ENCODE assay signal across 8 cellular contexts in genomic region chr17:7313890-7314718, GRCh38. TPM values are rescaled to one million over a fixed set of nuclear protein-coding genes. Genes with fewer than 3 reads are reported as not detected.
DNase-seq lines count a peak whose midpoint lies in the region; ATAC-seq, FAIRE-seq and TF ChIP-seq lines count a peak whose summit lies in the region.

No MANE protein-coding gene starts in this region.

- ATAC-seq in pancreas, result no peak
- ATAC-seq in GM21528 (IDR thresholded peaks at IDR 0.05; ENCODE audit: low FRiP score, unreplicated experiment), result no peak
- no peak for ATAC-seq in GM19035 (IDR thresholded peaks at IDR 0.05; ENCODE audit: unreplicated experiment)

- peaks cover 56% of the 10 kb centered on the region for H3K36me3 Mint-ChIP-seq in endothelial cell (ENCODE audit: low read depth, unreplicated experiment)

- H3K4me1 ChIP-seq in pancreas, result peaks cover 22 to 38% (median 32%) of the 10 kb centered on the region in 3 donors

- WGBS in pancreas, 2 donors, result 36 to 41% methylated on average over 9 of the region's 9 CpGs

- TF ChIP-seq CTCF in GM06990 (IDR thresholded peaks at IDR 0.05; ENCODE audit: insufficient read depth, low read length, poor library complexity, severe bottlenecking) (no peak), endothelial cell (IDR thresholded peaks at IDR 0.05; ENCODE audit: unreplicated experiment) (no peak), pancreas (IDR thresholded peaks at IDR 0.05) (no peak)

- H3K4me3 Mint-ChIP-seq in endothelial cell (ENCODE audit: unreplicated experiment), result peak overlapping the region; percentile 92

- H3K36me3 ChIP-seq in GM06990 (ENCODE audit: control insufficient read depth, insufficient read depth, low read length) (peaks cover 55% of the 10 kb centered on the region), pancreas (peaks cover 8 to 53% (median 35%) of the 10 kb centered on the region in 3 donors)

- H3K4me3 ChIP-seq in GM06990 (replicated peaks; ENCODE audit: low read depth, low read length) (peak overlapping the region; percentile 85), pancreas (peak overlapping the region; percentile 71 to 93 (median 92))

- intact Hi-C loops in pancreas (cut with DNase I), result loop anchor here in 1 of 3 donors (10.0 kb wide), 1 partner anchor 49 kb away; the partner anchor contains the start of gene CLDN7

- peak overlapping the region in 2 of 4 donors; percentile 86 to 89 for H3K27ac ChIP-seq in pancreas

- H3K9me3 ChIP-seq in pancreas, result no peaks in the 10 kb centered on the region

- FAIRE-seq in pancreas (lab: Jason Lieb, UNC), result no peak

- peak overlapping the region; percentile 70 for H3K27ac Mint-ChIP-seq in endothelial cell (ENCODE audit: unreplicated experiment)

- peaks cover 22% of the 10 kb centered on the region for H3K27me3 Mint-ChIP-seq in endothelial cell (ENCODE audit: unreplicated experiment)

- H3K27me3 ChIP-seq in GM06990 (replicated peaks; ENCODE audit: control insufficient read depth, insufficient read depth, low read length), result no peaks in the 10 kb centered on the region
- no peaks in the 10 kb centered on the region for H3K27me3 ChIP-seq in pancreas

- H3K4me1 Mint-ChIP-seq in endothelial cell (ENCODE audit: unreplicated experiment), result peaks cover 49% of the 10 kb centered on the region

- no peaks in the 10 kb centered on the region for H3K9me3 Mint-ChIP-seq in endothelial cell (ENCODE audit: unreplicated experiment)

- DNase-seq in GM06990 (ENCODE audit: extremely low read depth, insufficient read length) (no peak), endothelial cell (ENCODE audit: low spot score) (no peak), pancreas (peak in 2 of 6 donors; percentile 13 to 31), NCI-H446 treated with DMSO at 0.1 percent for 48 hours (lab: John Stamatoyannopoulos, UW) (no peak)
- DNase-seq in stimulated activated CD4-positive, alpha-beta T cell treated with anti-CD3 and anti-CD28 coated beads, Interleukin-4, amount 100 ng/mL, for 4 hours, result no peak

TF ChIP-seq in PFSK-1, 5 proteins besides CTCF, POLR2A, EP300 and RAD21:
- TF ChIP-seq POLR2AphosphoS5 (IDR thresholded peaks at IDR 0.05; ENCODE audit: low read depth, low read length), result 0 out of 2 replicates have a peak, but pooled peaks have one; percentile 32
- no peak for TF ChIP-seq FOXP2 (optimal IDR thresholded peaks at IDR 0.05; ENCODE audit: borderline replicate concordance, extremely low read depth, extremely low read length, insufficient read depth)

RNA-seq across cellular contexts. Expression of gene GPS2, which starts 1.1 kb away (rescaled TPM):
- polyA plus RNA-seq in PFSK-1 (2012; ENCODE audit: insufficient read length, low read depth), result 191 TPM
- total RNA-seq in endothelial cell (ENCODE audit: unreplicated experiment), result 56.8 TPM
- 10 to 100 TPM; 22.1 to 33.5 (median 27.6) TPM for total RNA-seq in pancreas
- 100 to 1,000 TPM in 1 of 2 donors, 10 to 100 TPM in 1; 68.9 to 101 TPM for polyA plus RNA-seq in pancreas

RNA-seq across cellular contexts. Expression of gene EIF5A, which starts 6.7 kb away (rescaled TPM):
- polyA plus RNA-seq in PFSK-1 (2012; ENCODE audit: insufficient read length, low read depth), result 1,521 TPM
- total RNA-seq in endothelial cell (ENCODE audit: unreplicated experiment) (362 TPM), pancreas (100 to 1,000 TPM; 104 to 220 (median 187) TPM)
- 100 to 1,000 TPM; 167 to 205 TPM for polyA plus RNA-seq in pancreas

RNA-seq across cellular contexts. Expression of gene NEURL4, which starts 15.0 kb away (rescaled TPM):
- 54.8 TPM for polyA plus RNA-seq in PFSK-1 (2012; ENCODE audit: insufficient read length, low read depth)
- 55.7 TPM for total RNA-seq in endothelial cell (ENCODE audit: unreplicated experiment)
- total RNA-seq in pancreas, result 10 to 100 TPM; 12.6 to 27.1 (median 15.4) TPM
- polyA plus RNA-seq in pancreas, result 10 to 100 TPM; 49.0 to 72.1 TPM

RNA-seq across cellular contexts. Expression of gene YBX2, which starts 19.7 kb away (rescaled TPM):
- not detected for polyA plus RNA-seq in PFSK-1 (2012; ENCODE audit: insufficient read length, low read depth)
- 14.6 TPM for total RNA-seq in endothelial cell (ENCODE audit: unreplicated experiment)
- under 1 TPM; 0.12 to 0.59 (median 0.29) TPM for total RNA-seq in pancreas
- polyA plus RNA-seq in pancreas, result 1 to 10 TPM; 1.2 TPM

RNA-seq across cellular contexts. Expression of gene ACAP1, which starts 22.2 kb away (rescaled TPM):
- polyA plus RNA-seq in PFSK-1 (2012; ENCODE audit: insufficient read length, low read depth), result 12.3 TPM
- total RNA-seq in endothelial cell (ENCODE audit: unreplicated experiment) (5.5 TPM), pancreas (1 to 10 TPM; 1.6 to 5.6 (median 3.0) TPM)
- 1 to 10 TPM; 2.9 to 4.4 TPM for polyA plus RNA-seq in pancreas
